In the genomic region with DNA sequence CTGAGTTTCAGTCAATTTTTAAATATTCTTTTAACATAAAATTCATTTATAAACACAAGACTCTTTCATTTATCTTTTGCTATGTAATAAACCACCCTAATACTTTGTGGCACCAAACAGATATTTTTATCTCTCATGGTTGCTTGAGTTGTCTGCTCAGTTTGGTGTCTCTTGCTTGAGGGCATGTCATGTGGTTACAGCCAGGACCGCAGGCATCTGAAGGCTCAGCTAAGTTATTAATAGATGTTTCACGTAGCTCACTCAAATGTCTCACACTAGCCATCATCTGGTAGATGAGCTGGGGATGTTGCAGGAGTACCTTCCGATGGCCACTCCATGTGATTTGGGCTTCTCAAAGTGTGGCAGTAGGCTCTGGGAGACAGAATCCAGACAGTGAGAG, we compare ENCODE assay signal across 10 cellular contexts.
"Had no signal": no experiment of that assay in that cellular context is flagged by ENCODE, and none has a peak within 500 bp of the region (broad histone marks: within the 10 kb centered on the region; RNA-seq: fewer than 3 reads in every experiment).

No MANE protein-coding gene starts in this region.

- ATAC-seq: sciatic nerve; stimulated activated naive CD8-positive, alpha-beta T cell treated with anti-CD3 and anti-CD28 coated beads, Interleukin-15, amount 100 ng/mL, for 72 hours had no signal

- DNase-seq: activated CD4-positive, alpha-beta T cell treated with anti-CD3 and anti-CD28 coated beads, Interleukin-2, amount 50 U/mL, for 1 hour; activated CD4-positive, CD25-positive, alpha-beta regulatory T cell; activated CD8-positive, alpha-beta memory T cell treated with anti-CD3 and anti-CD28 coated beads for 24 hours; activated naive CD4-positive, alpha-beta T cell; anterior cingulate cortex; endodermal cell; kidney glomerular epithelial cell; spleen; stimulated activated naive CD8-positive, alpha-beta T cell treated with anti-CD3 and anti-CD28 coated beads, Interleukin-15, amount 100 ng/mL, for 72 hours had no signal
